20 cellular contexts compared by ENCODE assay signal in the genomic region with DNA sequence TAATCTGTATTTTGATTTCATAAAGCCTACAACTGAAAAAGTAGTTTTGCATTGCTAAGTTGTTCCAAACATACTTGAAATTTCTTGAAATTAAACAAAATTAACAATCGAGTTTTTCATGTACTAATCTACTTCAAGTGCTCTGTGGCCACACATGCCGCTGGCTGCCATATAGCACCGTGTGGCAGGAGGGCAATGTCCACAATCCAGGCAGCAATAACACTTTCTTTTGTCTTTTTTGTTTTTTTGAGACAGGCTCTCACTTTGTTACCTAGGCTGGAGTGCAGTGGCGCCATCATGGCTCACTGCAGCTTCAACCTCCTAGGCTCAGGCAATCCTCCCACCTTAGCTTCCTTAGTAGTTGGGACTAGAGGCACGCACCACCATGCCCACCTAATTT. TPM values are rescaled to one million over a fixed set of nuclear protein-coding genes. Genes with fewer than 3 reads are reported as not detected.
A peak's percentile ranks its signal among the peaks of the same experiment; 100 is the strongest.
DNase-seq lines count a peak whose midpoint lies in the region; ATAC-seq, FAIRE-seq and TF ChIP-seq lines count a peak whose summit lies in the region.
"Had no signal": no experiment of that assay in that cellular context is flagged by ENCODE, and none has a peak within 500 bp of the region (broad histone marks: within the 10 kb centered on the region; RNA-seq: fewer than 3 reads in every experiment).

No MANE protein-coding gene starts in this region.

- H3K9ac ChIP-seq in DND-41 (ENCODE audit: low read depth, low read length): no peak overlapping the region
- H3K9ac ChIP-seq: BLaER1 had no signal

- H3K79me2 ChIP-seq in DND-41 (ENCODE audit: insufficient read depth, low read length): no peaks in the 10 kb centered on the region; the same call in 1 of the 2 replicates

- H3K4me1 ChIP-seq in DND-41 (ENCODE audit: insufficient read depth, low read length) (no peaks in the 10 kb centered on the region), ascending aorta (peaks cover 0 to 4% of the 10 kb centered on the region in 2 donors), right lobe of liver (no peaks in the 10 kb centered on the region), small intestine (ENCODE audit: control insufficient read depth in 2 of 2, insufficient read depth in 1 of 2, low read depth in 1 of 2, low read length in 1 of 2) (no peaks in the 10 kb centered on the region)
- H3K4me1 ChIP-seq: BLaER1 had no signal

- H3K9me3 ChIP-seq in DND-41 (ENCODE audit: insufficient read depth, low read length, severe bottlenecking) (no peaks in the 10 kb centered on the region), ascending aorta (no peaks in the 10 kb centered on the region), right lobe of liver (no peaks in the 10 kb centered on the region), small intestine (ENCODE audit: control insufficient read depth, low read depth) (no peaks in the 10 kb centered on the region), MG63 (no peaks in the 10 kb centered on the region)
- H3K9me3 ChIP-seq: BLaER1 had no signal

- DNase-seq in DND-41 (no peak), ascending aorta (ENCODE audit: low spot score in 2 of 2) (no peak), right lobe of liver (no peak), small intestine (peak; percentile 15), MG63 (no peak)
- no peak for DNase-seq in stimulated activated CD4-positive, alpha-beta T cell treated with anti-CD3 and anti-CD28 coated beads, Interleukin-2, amount 100 ng/mL, for 48 hours
- DNase-seq: 8988T; CD8-positive, alpha-beta memory T cell; COR-L47; DMS 273 treated with DMSO at 0.1 percent for 48 hours; DMS53; GDM1; GOT3; H7; HFFc6 had no signal

- TF ChIP-seq CTCF in DND-41 (IDR thresholded peaks at IDR 0.05; ENCODE audit: borderline replicate concordance, extremely low read depth, low read length, poor library complexity, severe bottlenecking) (no peak), ascending aorta (IDR thresholded peaks at IDR 0.05) (no peak), right lobe of liver (IDR thresholded peaks at IDR 0.05) (no peak)

- no peak for FAIRE-seq in small intestine (lab: Jason Lieb, UNC)
- FAIRE-seq: GM12892, GM18507 had no signal

- H3K27me3 ChIP-seq in DND-41 (ENCODE audit: insufficient read depth, low read length, poor library complexity) (no peaks in the 10 kb centered on the region), ascending aorta (no peaks in the 10 kb centered on the region), right lobe of liver (no peaks in the 10 kb centered on the region), small intestine (ENCODE audit: control insufficient read depth in 2 of 2, insufficient read depth in 2 of 2, low read length in 2 of 2) (no peaks in the 10 kb centered on the region), MG63 (no peaks in the 10 kb centered on the region)
- H3K27me3 ChIP-seq: BLaER1 had no signal

- H3K27ac ChIP-seq in DND-41 (ENCODE audit: low read length): no peak overlapping the region
- peak overlapping the region; percentile 3 to 58 for H3K27ac ChIP-seq in ascending aorta
- H3K27ac ChIP-seq in right lobe of liver: no peak overlapping the region
- no peak overlapping the region for H3K27ac ChIP-seq in small intestine (ENCODE audit: low read depth in 1 of 2, low read length in 1 of 2)
- H3K27ac ChIP-seq: BLaER1 had no signal

- intact Hi-C loops in ascending aorta (cut with DNase I): no loop called here
- intact Hi-C loops in right lobe of liver (cut with DNase I): no loop called here

- 61% methylated on average over 5 of the region's 5 CpGs for WGBS in right lobe of liver (ENCODE audit: insufficient coverage, low coverage, low lambda C conversion rate, missing lambda C conversion rate)
- 36 to 73% (median 59%) methylated on average over 5 of the region's 5 CpGs for WGBS in small intestine, 3 donors

- ATAC-seq in DND-41 (ENCODE audit: insufficient read depth, low read depth) (0 out of 3 replicates have a peak, but pooled peaks have one; percentile 9), right lobe of liver (peak in 3 of 4 donors; percentile 32 to 61 (median 49)), GM21381 (IDR thresholded peaks at IDR 0.05; ENCODE audit: unreplicated experiment) (no peak)
- ATAC-seq: HCT116 had no signal

- TF ChIP-seq POLR2A in right lobe of liver (IDR thresholded peaks at IDR 0.05): no peak

- H2AFZ ChIP-seq in DND-41 (ENCODE audit: low read depth, low read length): no peak overlapping the region

- no peaks in the 10 kb centered on the region for H4K20me1 ChIP-seq in DND-41 (ENCODE audit: insufficient read depth, low read length)
- H4K20me1 ChIP-seq: BLaER1 had no signal

- H3K36me3 ChIP-seq in DND-41 (ENCODE audit: insufficient read depth, low read length) (peaks cover 96% of the 10 kb centered on the region), ascending aorta (peaks cover 28 to 40% of the 10 kb centered on the region in 2 donors), right lobe of liver (peaks cover 0 to 70% (median 20%) of the 10 kb centered on the region in 4 donors), small intestine (ENCODE audit: control insufficient read depth in 2 of 2, insufficient read depth in 2 of 2, low read length in 2 of 2) (peaks cover 9 to 16% of the 10 kb centered on the region in 2 donors), MG63 (peaks cover 51% of the 10 kb centered on the region)

- no peak overlapping the region for H3K4me2 ChIP-seq in DND-41 (ENCODE audit: insufficient read depth, low read length)
- H3K4me2 ChIP-seq: BLaER1 had no signal

- no peak overlapping the region for H3K4me3 ChIP-seq in DND-41 (ENCODE audit: low read depth in 1 of 2, low read length in 2 of 2)
- H3K4me3 ChIP-seq in ascending aorta: no peak overlapping the region
- no peak overlapping the region for H3K4me3 ChIP-seq in right lobe of liver
- H3K4me3 ChIP-seq in small intestine (ENCODE audit: low read depth in 1 of 2, low read length in 2 of 2): no peak overlapping the region
- H3K4me3 ChIP-seq in MG63: no peak overlapping the region
- H3K4me3 ChIP-seq: BLaER1 had no signal

RNA-seq across cellular contexts. Expression of a gene that starts 36.1 kb away (rescaled TPM):
- total RNA-seq in ascending aorta (2.8 TPM), right lobe of liver (10 to 100 TPM in 2 of 6 experiments, 1 to 10 TPM in 4; 5.0 to 11.5 (median 9.1) TPM)
- 1 to 10 TPM; 7.0 to 8.0 (median 7.6) TPM for polyA plus RNA-seq in small intestine
- total RNA-seq in MG63 (2014; rRNA removed; shearing (Covaris generic); ENCODE audit: low replicate concordance): 4.4 and 4.9 TPM in 2 replicates

Comparison
In these comparisons a context has a peak if more than half of its experiments do, and no peak if none do; other contexts are left out.
1. H3K27ac ChIP-seq: peak in ascending aorta (2 of 2); none in DND-41 (single experiment), right lobe of liver (0 of 3) and small intestine (0 of 2).